ENCODE assay signal across 12 cellular contexts in the genomic region with DNA sequence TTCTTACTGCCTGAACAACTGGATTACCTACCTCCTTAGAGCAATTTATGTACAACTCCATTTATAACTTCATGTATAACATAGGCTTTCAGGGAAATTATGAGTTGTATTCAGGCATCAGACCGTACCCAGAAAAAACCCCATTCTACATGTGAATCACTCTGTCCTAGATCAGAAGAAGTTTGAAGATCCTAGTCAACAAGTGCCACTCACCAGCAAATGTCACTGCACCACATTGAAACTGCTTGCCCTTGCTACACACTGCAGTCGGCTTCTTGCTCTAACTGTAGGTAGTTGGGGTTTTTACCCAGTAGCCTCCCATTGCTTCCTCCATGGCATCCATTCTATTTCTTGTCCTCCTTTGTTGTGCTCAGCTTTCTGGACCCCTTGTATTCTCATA.
DNase-seq lines count a peak whose midpoint lies in the region; ATAC-seq lines count a peak whose summit lies in the region.
"Had no signal": no experiment of that assay in that cellular context is flagged by ENCODE, and none has a peak within 500 bp of the region (broad histone marks: within the 10 kb centered on the region; RNA-seq: fewer than 3 reads in every experiment).

No MANE protein-coding gene starts in this region.

- DNase-seq in activated CD4-positive, alpha-beta memory T cell treated with anti-CD3 and anti-CD28 coated beads for 36 hours = peak; percentile 13
- DNase-seq in activated CD4-positive, alpha-beta memory T cell treated with anti-CD3 and anti-CD28 coated beads, Interleukin-2, amount 10 ng/mL, durations not matched to agents 7 days and 5 days = no peak
- no peak for DNase-seq in activated naive CD4-positive, alpha-beta T cell (lab: John Stamatoyannopoulos, UW)
- no peak for DNase-seq in stimulated activated naive B cell treated with anti-CD40 and anti-IgM and Interleukin-4, amounts not matched to agents 10 μg/mL and 1 μg/mL and 100 μg/mL, for 72 hours
- no peak for DNase-seq in globus pallidus (ENCODE audit: low spot score)
- DNase-seq: ACHN; CD4-positive, CD25-positive, alpha-beta regulatory T cell; GF-D8; GOT3; H9 had no signal

- CTCF ChIA-PET in activated CD4-positive, alpha-beta memory T cell treated with anti-CD3 and anti-CD28 coated beads for 36 hours (lab: Charles Lee) = no interaction called here
- CTCF ChIA-PET in activated CD4-positive, alpha-beta memory T cell treated with anti-CD3 and anti-CD28 coated beads, Interleukin-2, amount 10 ng/mL, durations not matched to agents 7 days and 5 days (lab: Charles Lee) = no interaction called here

- H3K4me3 Mint-ChIP-seq in activated CD4-positive, alpha-beta memory T cell treated with anti-CD3 and anti-CD28 coated beads for 36 hours = no peak overlapping the region
- no peak overlapping the region for H3K4me3 Mint-ChIP-seq in activated CD4-positive, alpha-beta memory T cell treated with anti-CD3 and anti-CD28 coated beads, Interleukin-2, amount 10 ng/mL, durations not matched to agents 7 days and 5 days
- H3K4me3 Mint-ChIP-seq in activated naive CD4-positive, alpha-beta T cell treated with anti-CD3 and anti-CD28 coated beads, Interleukin-2, amount 50 U/mL, for 24 hours = no peak overlapping the region
- no peak overlapping the region for H3K4me3 Mint-ChIP-seq in activated T-helper 17 cell treated with anti-CD3 and anti-CD28 coated beads, Interleukin-2, amount 50 U/mL, for 72 hours
- H3K4me3 Mint-ChIP-seq in stimulated activated naive B cell treated with anti-CD40 and anti-IgM and Interleukin-4, amounts not matched to agents 10 μg/mL and 1 μg/mL and 100 μg/mL, for 72 hours = no peak overlapping the region
- H3K4me3 Mint-ChIP-seq: CD4-positive, CD25-positive, alpha-beta regulatory T cell; H9 had no signal

- intact Hi-C loops in activated CD4-positive, alpha-beta memory T cell treated with anti-CD3 and anti-CD28 coated beads for 36 hours (cut with micrococcal nuclease) = no loop called here

- H3K4me1 Mint-ChIP-seq in activated CD4-positive, alpha-beta memory T cell treated with anti-CD3 and anti-CD28 coated beads for 36 hours (ENCODE audit: low read depth) = no peaks in the 10 kb centered on the region
- H3K4me1 Mint-ChIP-seq in activated CD4-positive, alpha-beta memory T cell treated with anti-CD3 and anti-CD28 coated beads, Interleukin-2, amount 10 ng/mL, durations not matched to agents 7 days and 5 days = no peaks in the 10 kb centered on the region
- peaks cover 3% of the 10 kb centered on the region for H3K4me1 Mint-ChIP-seq in activated naive CD4-positive, alpha-beta T cell treated with anti-CD3 and anti-CD28 coated beads, Interleukin-2, amount 50 U/mL, for 24 hours
- H3K4me1 Mint-ChIP-seq in activated T-helper 17 cell treated with anti-CD3 and anti-CD28 coated beads, Interleukin-2, amount 50 U/mL, for 72 hours = no peaks in the 10 kb centered on the region
- H3K4me1 Mint-ChIP-seq in stimulated activated naive B cell treated with anti-CD40 and anti-IgM and Interleukin-4, amounts not matched to agents 10 μg/mL and 1 μg/mL and 100 μg/mL, for 72 hours = no peaks in the 10 kb centered on the region
- H3K4me1 Mint-ChIP-seq: CD4-positive, CD25-positive, alpha-beta regulatory T cell had no signal

- POLR2A ChIA-PET in activated CD4-positive, alpha-beta memory T cell treated with anti-CD3 and anti-CD28 coated beads for 36 hours (lab: Charles Lee) = no interaction called here
- POLR2A ChIA-PET in activated CD4-positive, alpha-beta memory T cell treated with anti-CD3 and anti-CD28 coated beads, Interleukin-2, amount 10 ng/mL, durations not matched to agents 7 days and 5 days (lab: Charles Lee) = no interaction called here

- peaks cover 16% of the 10 kb centered on the region for H3K27me3 Mint-ChIP-seq in activated CD4-positive, alpha-beta memory T cell treated with anti-CD3 and anti-CD28 coated beads for 36 hours
- peaks cover 19% of the 10 kb centered on the region for H3K27me3 Mint-ChIP-seq in activated CD4-positive, alpha-beta memory T cell treated with anti-CD3 and anti-CD28 coated beads, Interleukin-2, amount 10 ng/mL, durations not matched to agents 7 days and 5 days
- H3K27me3 Mint-ChIP-seq in activated naive CD4-positive, alpha-beta T cell treated with anti-CD3 and anti-CD28 coated beads, Interleukin-2, amount 50 U/mL, for 24 hours = peaks cover 5% of the 10 kb centered on the region
- peaks cover 7% of the 10 kb centered on the region for H3K27me3 Mint-ChIP-seq in activated T-helper 17 cell treated with anti-CD3 and anti-CD28 coated beads, Interleukin-2, amount 50 U/mL, for 72 hours
- peaks cover 8 to 27% of the 10 kb centered on the region in 2 donors for H3K27me3 Mint-ChIP-seq in stimulated activated naive B cell treated with anti-CD40 and anti-IgM and Interleukin-4, amounts not matched to agents 10 μg/mL and 1 μg/mL and 100 μg/mL, for 72 hours

- ATAC-seq in activated T-helper 17 cell treated with anti-CD3 and anti-CD28 coated beads, Interleukin-2, amount 50 U/mL, for 72 hours (replicated peaks) = peak; percentile 95
- ATAC-seq in stimulated activated naive B cell treated with anti-CD40 and anti-IgM and Interleukin-4, amounts not matched to agents 10 μg/mL and 1 μg/mL and 100 μg/mL, for 72 hours (replicated peaks) = peak; percentile 31 to 33

- H3K27ac Mint-ChIP-seq in activated CD4-positive, alpha-beta memory T cell treated with anti-CD3 and anti-CD28 coated beads for 36 hours = no peak overlapping the region
- H3K27ac Mint-ChIP-seq in activated CD4-positive, alpha-beta memory T cell treated with anti-CD3 and anti-CD28 coated beads, Interleukin-2, amount 10 ng/mL, durations not matched to agents 7 days and 5 days = no peak overlapping the region
- H3K27ac Mint-ChIP-seq in activated naive CD4-positive, alpha-beta T cell treated with anti-CD3 and anti-CD28 coated beads, Interleukin-2, amount 50 U/mL, for 24 hours = peak overlapping the region; percentile 16
- peak overlapping the region; percentile 23 for H3K27ac Mint-ChIP-seq in activated T-helper 17 cell treated with anti-CD3 and anti-CD28 coated beads, Interleukin-2, amount 50 U/mL, for 72 hours
- H3K27ac Mint-ChIP-seq in stimulated activated naive B cell treated with anti-CD40 and anti-IgM and Interleukin-4, amounts not matched to agents 10 μg/mL and 1 μg/mL and 100 μg/mL, for 72 hours = no peak overlapping the region
- H3K27ac Mint-ChIP-seq: CD4-positive, CD25-positive, alpha-beta regulatory T cell; H9 had no signal

- H3K36me3 Mint-ChIP-seq in activated CD4-positive, alpha-beta memory T cell treated with anti-CD3 and anti-CD28 coated beads for 36 hours = no peaks in the 10 kb centered on the region
- H3K36me3 Mint-ChIP-seq in activated CD4-positive, alpha-beta memory T cell treated with anti-CD3 and anti-CD28 coated beads, Interleukin-2, amount 10 ng/mL, durations not matched to agents 7 days and 5 days (ENCODE audit: low read depth) = no peaks in the 10 kb centered on the region
- H3K36me3 Mint-ChIP-seq in activated naive CD4-positive, alpha-beta T cell treated with anti-CD3 and anti-CD28 coated beads, Interleukin-2, amount 50 U/mL, for 24 hours = no peaks in the 10 kb centered on the region
- H3K36me3 Mint-ChIP-seq in activated T-helper 17 cell treated with anti-CD3 and anti-CD28 coated beads, Interleukin-2, amount 50 U/mL, for 72 hours (ENCODE audit: low read depth) = no peaks in the 10 kb centered on the region
- no peaks in the 10 kb centered on the region for H3K36me3 Mint-ChIP-seq in stimulated activated naive B cell treated with anti-CD40 and anti-IgM and Interleukin-4, amounts not matched to agents 10 μg/mL and 1 μg/mL and 100 μg/mL, for 72 hours
- H3K36me3 Mint-ChIP-seq: CD4-positive, CD25-positive, alpha-beta regulatory T cell had no signal

- H3K9me3 Mint-ChIP-seq in activated CD4-positive, alpha-beta memory T cell treated with anti-CD3 and anti-CD28 coated beads for 36 hours = no peaks in the 10 kb centered on the region
- H3K9me3 Mint-ChIP-seq in activated CD4-positive, alpha-beta memory T cell treated with anti-CD3 and anti-CD28 coated beads, Interleukin-2, amount 10 ng/mL, durations not matched to agents 7 days and 5 days = no peaks in the 10 kb centered on the region
- H3K9me3 Mint-ChIP-seq in activated naive CD4-positive, alpha-beta T cell treated with anti-CD3 and anti-CD28 coated beads, Interleukin-2, amount 50 U/mL, for 24 hours = no peaks in the 10 kb centered on the region
- no peaks in the 10 kb centered on the region for H3K9me3 Mint-ChIP-seq in activated T-helper 17 cell treated with anti-CD3 and anti-CD28 coated beads, Interleukin-2, amount 50 U/mL, for 72 hours
- no peaks in the 10 kb centered on the region for H3K9me3 Mint-ChIP-seq in stimulated activated naive B cell treated with anti-CD40 and anti-IgM and Interleukin-4, amounts not matched to agents 10 μg/mL and 1 μg/mL and 100 μg/mL, for 72 hours
- H3K9me3 Mint-ChIP-seq: H9 had no signal

Comparison
In these comparisons a context has a peak if more than half of its experiments do, and no peak if none do; other contexts are left out.
1. H3K27ac Mint-ChIP-seq: peak in activated naive CD4-positive, alpha-beta T cell treated with anti-CD3 and anti-CD28 coated beads, Interleukin-2, amount 50 U/mL, for 24 hours (single experiment) and activated T-helper 17 cell treated with anti-CD3 and anti-CD28 coated beads, Interleukin-2, amount 50 U/mL, for 72 hours (single experiment); none in activated CD4-positive, alpha-beta memory T cell treated with anti-CD3 and anti-CD28 coated beads for 36 hours (single experiment), activated CD4-positive, alpha-beta memory T cell treated with anti-CD3 and anti-CD28 coated beads, Interleukin-2, amount 10 ng/mL, durations not matched to agents 7 days and 5 days (single experiment) and stimulated activated naive B cell treated with anti-CD40 and anti-IgM and Interleukin-4, amounts not matched to agents 10 μg/mL and 1 μg/mL and 100 μg/mL, for 72 hours (single experiment).